8 cellular contexts compared by ENCODE assay signal in the genomic region with DNA sequence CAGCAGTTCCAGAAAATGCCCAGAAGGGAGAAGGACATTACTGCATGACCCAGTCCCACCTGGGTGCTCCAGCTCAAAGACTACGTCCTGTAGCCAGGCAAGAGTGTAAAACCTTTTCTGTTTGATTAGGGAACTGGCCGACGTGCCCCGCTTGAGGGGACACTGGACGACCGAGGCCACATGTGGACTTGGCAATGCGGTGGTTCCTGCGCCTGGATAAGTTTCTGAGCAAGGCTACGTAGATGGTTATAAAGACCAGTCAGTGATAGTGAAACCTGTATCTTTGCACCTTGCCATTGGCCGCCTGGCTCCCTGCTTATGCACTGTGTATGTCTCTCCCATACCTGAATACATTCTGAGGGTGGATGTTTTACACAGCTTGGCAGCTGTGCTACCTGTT.
"Had no signal": no experiment of that assay in that cellular context is flagged by ENCODE, and none has a peak within 500 bp of the region (broad histone marks: within the 10 kb centered on the region; RNA-seq: fewer than 3 reads in every experiment).

No MANE protein-coding gene starts in this region.

- FAIRE-seq: H1, H54, HepG2 had no signal

- H3K4me2 ChIP-seq: GM23338 had no signal

- H2AFZ ChIP-seq: GM23338 had no signal

- DNase-seq: H9, HCEC 1CT, KBM-7 had no signal

- ATAC-seq: GM23338, HepG2 had no signal

- H3K27ac ChIP-seq: HL-60 had no signal

- H3K4me3 ChIP-seq: GM23338 had no signal
